8 cellular contexts compared by ENCODE assay signal in genomic region chr1:97820470-97821188, GRCh38.
DNase-seq lines count a peak whose midpoint lies in the region; ATAC-seq and TF ChIP-seq lines count a peak whose summit lies in the region.

No MANE protein-coding gene starts in this region.

- H3K36me3 ChIP-seq in fibroblast of lung (ENCODE audit: control insufficient read depth, insufficient read depth, low read length) (no peaks in the 10 kb centered on the region), smooth muscle cell (ENCODE audit: low read depth) (no peaks in the 10 kb centered on the region)
- no peaks in the 10 kb centered on the region for H3K36me3 ChIP-seq in effector memory CD4-positive, alpha-beta T cell (ENCODE audit: control insufficient read depth, insufficient read depth, low read length)

- peak; percentile 82 for ATAC-seq in HG02884 (IDR thresholded peaks at IDR 0.05; ENCODE audit: unreplicated experiment)

- H2AFZ ChIP-seq in fibroblast of lung (ENCODE audit: low read length) (no peak overlapping the region), smooth muscle cell (ENCODE audit: low read depth) (no peak overlapping the region)

- H3K9ac ChIP-seq in fibroblast of lung (ENCODE audit: insufficient read depth, low read length) = no peak overlapping the region
- H3K9ac ChIP-seq in smooth muscle cell (ENCODE audit: low read depth) = no peak overlapping the region

- no peaks in the 10 kb centered on the region for H3K79me2 ChIP-seq in fibroblast of lung (ENCODE audit: control insufficient read depth, insufficient read depth, low read length)
- no peaks in the 10 kb centered on the region for H3K79me2 ChIP-seq in smooth muscle cell (ENCODE audit: low read depth)

- 45% methylated on average over 6 of the region's 6 CpGs for WGBS in smooth muscle cell (ENCODE audit: low lambda C conversion rate)

- H3K27ac ChIP-seq in fibroblast of lung (ENCODE audit: insufficient read depth, low read length) = no peak overlapping the region
- H3K27ac ChIP-seq in smooth muscle cell (ENCODE audit: low read depth) = no peak overlapping the region
- H3K27ac ChIP-seq in effector memory CD4-positive, alpha-beta T cell (ENCODE audit: insufficient read depth, low read length, poor library complexity, severe bottlenecking) = no peak overlapping the region

- H3K4me3 ChIP-seq in fibroblast of lung (replicated peaks in 1 of 4; ENCODE audit: control extremely low read depth in 1 of 4, insufficient read depth in 1 of 4, low read depth in 3 of 4, low read length in 4 of 4) (no peak overlapping the region), smooth muscle cell (no peak overlapping the region)
- no peak overlapping the region for H3K4me3 ChIP-seq in effector memory CD4-positive, alpha-beta T cell (ENCODE audit: insufficient read depth, low read depth, low read length, poor library complexity, severe bottlenecking)

- H4K20me1 ChIP-seq in fibroblast of lung (ENCODE audit: control insufficient read depth, extremely low read depth, insufficient read depth, low read length) (no peaks in the 10 kb centered on the region), smooth muscle cell (ENCODE audit: low read depth) (no peaks in the 10 kb centered on the region)

- no peaks in the 10 kb centered on the region for H3K4me1 ChIP-seq in fibroblast of lung (ENCODE audit: control insufficient read depth, extremely low read depth, insufficient read depth, low read length)
- no peaks in the 10 kb centered on the region for H3K4me1 ChIP-seq in smooth muscle cell (ENCODE audit: low read depth)
- no peaks in the 10 kb centered on the region for H3K4me1 ChIP-seq in effector memory CD4-positive, alpha-beta T cell (ENCODE audit: control insufficient read depth, insufficient read depth, low read length, poor library complexity, severe bottlenecking)

- H3K9me3 ChIP-seq in fibroblast of lung (ENCODE audit: control insufficient read depth, insufficient read depth, low read depth, low read length) (no peaks in the 10 kb centered on the region), smooth muscle cell (replicated peaks; ENCODE audit: low read depth) (no peaks in the 10 kb centered on the region)
- H3K9me3 ChIP-seq in effector memory CD4-positive, alpha-beta T cell (ENCODE audit: control insufficient read depth, low read length) = no peaks in the 10 kb centered on the region

- H3F3A ChIP-seq in smooth muscle cell (ENCODE audit: low read depth) = no peaks in the 10 kb centered on the region

- peak; percentile 27 to 48 for TF ChIP-seq CTCF in fibroblast of lung (conservative IDR thresholded peaks at IDR 0.05 in 1 of 2, IDR thresholded peaks at IDR 0.05 in 1 of 2; ENCODE audit: low read depth in 1 of 2, low read length in 2 of 2)
- TF ChIP-seq CTCF in smooth muscle cell (IDR thresholded peaks at IDR 0.05; ENCODE audit: borderline replicate concordance, insufficient read depth, poor library complexity, severe bottlenecking) = peak; percentile 57

- H3K4me2 ChIP-seq in fibroblast of lung (ENCODE audit: extremely low read depth, insufficient read depth, low read length) (no peak overlapping the region), smooth muscle cell (no peak overlapping the region)

- intact Hi-C loops in posterior vena cava (cut with DNase I) = no loop called here

- H3K27me3 ChIP-seq in fibroblast of lung (ENCODE audit: control insufficient read depth, insufficient read depth, low read length) (no peaks in the 10 kb centered on the region), smooth muscle cell (ENCODE audit: low read depth) (no peaks in the 10 kb centered on the region)
- H3K27me3 ChIP-seq in effector memory CD4-positive, alpha-beta T cell (replicated peaks; ENCODE audit: control insufficient read depth, insufficient read depth, low read length, poor library complexity, severe bottlenecking) = no peaks in the 10 kb centered on the region

- DNase-seq in SIG-M5 treated with dmso at 0.1 percent for 504 hours (lab: John Stamatoyannopoulos, UW; ENCODE audit: unreplicated experiment) (peak; percentile 38), SIG-M5 (lab: John Stamatoyannopoulos, UW) (no peak), NOMO-1 treated with DMSO at 0.1 percent for 48 hours (lab: John Stamatoyannopoulos, UW; ENCODE audit: unreplicated experiment) (peak; percentile 39), fibroblast of lung (ENCODE audit: low read depth in 2 of 2) (peak; percentile 41 to 63), smooth muscle cell (lab: John Stamatoyannopoulos, UW; ENCODE audit: unreplicated experiment) (no peak), posterior vena cava (ENCODE audit: low spot score) (no peak)
- no peak for DNase-seq in effector memory CD4-positive, alpha-beta T cell

Comparison
In these comparisons a context has a peak if more than half of its experiments do, and no peak if none do; other contexts are left out.
1. DNase-seq: peak in SIG-M5 treated with dmso at 0.1 percent for 504 hours (single experiment), NOMO-1 treated with DMSO at 0.1 percent for 48 hours (single experiment) and fibroblast of lung (2 of 2); none in SIG-M5 (single experiment), smooth muscle cell (single experiment), effector memory CD4-positive, alpha-beta T cell (0 of 3) and posterior vena cava (single experiment).